In the genomic region with DNA sequence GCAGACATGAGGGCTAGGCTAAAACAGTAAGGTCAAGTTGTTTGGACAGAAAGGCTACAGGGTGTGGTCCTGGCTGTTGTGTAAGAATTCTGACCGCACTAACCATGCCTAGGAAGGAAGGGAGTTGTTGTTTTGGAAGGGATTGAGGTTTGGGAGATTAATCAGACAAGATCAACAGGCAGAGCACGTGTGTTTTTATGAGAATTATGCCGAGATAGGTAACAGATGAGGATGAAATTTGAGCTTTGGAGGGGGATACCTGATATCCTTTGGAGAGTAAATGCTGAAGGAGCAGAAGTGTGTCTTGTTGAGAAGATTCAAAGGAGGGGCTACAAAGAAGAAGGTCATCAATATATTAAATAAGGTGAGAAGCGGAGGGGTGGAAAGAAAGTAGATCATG, we compare ENCODE assay signal across 14 cellular contexts. TPM values are rescaled to one million over a fixed set of nuclear protein-coding genes. Genes with fewer than 3 reads are reported as not detected.
"Had no signal": no experiment of that assay in that cellular context is flagged by ENCODE, and none has a peak within 500 bp of the region (broad histone marks: within the 10 kb centered on the region; RNA-seq: fewer than 3 reads in every experiment).

No MANE protein-coding gene starts in this region.

RNA-seq across cellular contexts. Expression of gene LITAFD, which starts 40.1 kb away (rescaled TPM):
- total RNA-seq: activated T-helper 1 cell treated with anti-CD3 and anti-CD28 coated beads, Interleukin-12 subunit alpha, Interleukin-12 subunit beta, Interleukin-2, Interleukin-4 antibody, amounts not matched to agents 30 ng/mL and 10 ng/mL and 1 ng/mL, durations not matched to agents 14 hours and 24 hours and 36 hours; aorta; colonic mucosa; endodermal cell; glomerular endothelial cell; left colon; lung; neural crest cell; osteoblast; progenitor cell of endocrine pancreas; right atrium auricular region; suprapubic skin; T-helper 2 cell treated with Interferon-gamma antibody and Interleukin-4, amounts not matched to agents 100 ng/mL and 5 ng/mL, for 36 hours; transverse colon had no signal
- polyA plus RNA-seq: aorta, lung had no signal
